In the genomic region with DNA sequence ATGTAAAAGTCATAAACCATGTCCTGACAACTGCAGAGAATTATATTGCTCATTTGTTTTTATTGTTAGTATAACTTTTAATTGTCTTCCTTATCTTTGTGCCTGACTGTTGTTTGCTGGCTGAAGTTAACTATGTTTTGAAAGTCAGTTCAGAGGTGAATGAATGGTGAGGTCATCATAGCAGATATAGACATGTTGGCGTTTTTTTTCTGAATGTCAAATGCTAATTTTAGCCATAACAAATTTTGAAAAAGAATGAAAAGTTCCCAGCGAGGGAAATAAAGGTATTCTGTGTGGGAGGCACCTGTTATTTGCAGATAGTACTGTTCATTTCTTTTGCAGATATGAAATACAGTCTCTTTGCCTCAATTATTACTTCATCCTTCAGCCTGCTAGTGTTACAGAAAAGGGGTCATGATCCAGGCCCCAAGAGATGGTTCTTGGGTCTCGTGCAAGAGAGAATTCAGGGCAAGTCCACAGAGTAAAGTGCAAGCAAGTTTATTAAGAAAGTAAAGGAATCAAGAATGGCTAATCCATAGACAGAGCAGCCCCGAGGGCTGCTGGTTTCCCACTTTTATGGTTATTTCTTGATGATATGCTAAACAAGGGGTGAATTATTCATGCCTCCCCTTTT, we compare ENCODE assay signal across 18 cellular contexts.
DNase-seq lines count a peak whose midpoint lies in the region; ATAC-seq, FAIRE-seq and TF ChIP-seq lines count a peak whose summit lies in the region.
"Had no signal": no experiment of that assay in that cellular context is flagged by ENCODE, and none has a peak within 500 bp of the region (broad histone marks: within the 10 kb centered on the region; RNA-seq: fewer than 3 reads in every experiment).

No MANE protein-coding gene starts in this region.

- TF ChIP-seq POLR2A in A549 (IDR thresholded peaks at IDR 0.05; ENCODE audit: low read length) (no peak), lower leg skin (IDR thresholded peaks at IDR 0.05) (no peak)

- intact Hi-C loops in left cardiac atrium (cut with DNase I) (no loop called here), lower leg skin (cut with DNase I; ENCODE audit: low total_unique reads) (no loop called here)
- intact Hi-C loops in naive thymus-derived CD4-positive, alpha-beta T cell (cut with micrococcal nuclease) = loop anchor here (5.0 to 10.0 kb wide), 6 partner anchors 101 to 761 kb away; no protein-coding TSS in a partner anchor

- H3K4me3 Mint-ChIP-seq in activated T-helper 17 cell treated with anti-CD3 and anti-CD28 coated beads, Interleukin-2, amount 50 U/mL, for 72 hours = peak overlapping the region; percentile 45
- peak overlapping the region in 1 of 10 donors; percentile 7 for H3K4me3 Mint-ChIP-seq in naive thymus-derived CD4-positive, alpha-beta T cell
- no peak overlapping the region for H3K4me3 Mint-ChIP-seq in activated naive CD8-positive, alpha-beta T cell treated with anti-CD3 and anti-CD28 coated beads, Interleukin-2, amount 50 U/mL, for 24 hours
- H3K4me3 Mint-ChIP-seq: activated CD4-positive, alpha-beta T cell treated with anti-CD3 and anti-CD28 coated beads, Interleukin-2, amount 10 ng/mL, durations not matched to agents 24 days and 14 days; T-helper 2 cell treated with Interferon-gamma antibody and Interleukin-4, amounts not matched to agents 5 μg/mL and 100 μg/mL, for 36 hours had no signal

- H3K4me2 ChIP-seq in A549 = no peak overlapping the region

- peaks cover 8% of the 10 kb centered on the region; the same call in 2 of the 3 replicates for H3K4me1 ChIP-seq in A549
- peaks cover 9 to 15% of the 10 kb centered on the region in 2 donors for H3K4me1 ChIP-seq in naive thymus-derived CD4-positive, alpha-beta T cell (ENCODE audit: control insufficient read depth in 2 of 2, insufficient read depth in 2 of 2, low read length in 2 of 2)

- peaks cover 10% of the 10 kb centered on the region for H3K9me3 Mint-ChIP-seq in activated T-helper 17 cell treated with anti-CD3 and anti-CD28 coated beads, Interleukin-2, amount 50 U/mL, for 72 hours
- peaks cover 0 to 8% (median 0%) of the 10 kb centered on the region in 11 donors for H3K9me3 Mint-ChIP-seq in naive thymus-derived CD4-positive, alpha-beta T cell
- H3K9me3 Mint-ChIP-seq in activated naive CD8-positive, alpha-beta T cell treated with anti-CD3 and anti-CD28 coated beads, Interleukin-2, amount 50 U/mL, for 24 hours = peaks cover 16% of the 10 kb centered on the region
- H3K9me3 Mint-ChIP-seq: T-helper 2 cell treated with Interferon-gamma antibody and Interleukin-4, amounts not matched to agents 5 μg/mL and 100 μg/mL, for 36 hours had no signal

- no peak for DNase-seq in A549 (ENCODE audit: low read depth in 1 of 2, low spot score in 1 of 2)
- DNase-seq in left cardiac atrium = no peak
- no peak for DNase-seq in naive thymus-derived CD4-positive, alpha-beta T cell
- DNase-seq in foreskin melanocyte = no peak
- DNase-seq in lower leg skin (ENCODE audit: low spot score in 2 of 2) = no peak
- no peak for DNase-seq in activated naive CD8-positive, alpha-beta T cell treated with anti-CD3 and anti-CD28 coated beads, Interleukin-2, amount 50 U/mL, for 24 hours
- no peak for DNase-seq in globus pallidus (ENCODE audit: low spot score)
- DNase-seq: activated CD4-positive, alpha-beta T cell treated with anti-CD3 and anti-CD28 coated beads, Interleukin-2, amount 10 ng/mL, durations not matched to agents 24 days and 14 days; activated T-cell treated with anti-CD3 and anti-CD28 coated beads, Interleukin-2, amount 50 U/mL, for 48 hours; amniotic stem cell; COR-L47; HCEC 1CT; KBM-7; midbrain; SHP77 had no signal

- no peak overlapping the region for H3K27ac ChIP-seq in A549
- H3K27ac ChIP-seq in naive thymus-derived CD4-positive, alpha-beta T cell (ENCODE audit: low read depth, low read length) = no peak overlapping the region

- ATAC-seq in A549 (no peak), left cardiac atrium (peak; percentile 43 to 65)
- ATAC-seq in activated T-helper 17 cell treated with anti-CD3 and anti-CD28 coated beads, Interleukin-2, amount 50 U/mL, for 72 hours (replicated peaks) = no peak
- no peak for ATAC-seq in naive thymus-derived CD4-positive, alpha-beta T cell
- no peak for ATAC-seq in activated naive CD8-positive, alpha-beta T cell treated with anti-CD3 and anti-CD28 coated beads, Interleukin-2, amount 50 U/mL, for 24 hours

- H3K36me3 Mint-ChIP-seq in activated T-helper 17 cell treated with anti-CD3 and anti-CD28 coated beads, Interleukin-2, amount 50 U/mL, for 72 hours (ENCODE audit: low read depth) = peaks cover 11% of the 10 kb centered on the region
- peaks cover 3 to 11% (median 8%) of the 10 kb centered on the region in 5 donors for H3K36me3 Mint-ChIP-seq in naive thymus-derived CD4-positive, alpha-beta T cell
- peaks cover 16% of the 10 kb centered on the region for H3K36me3 Mint-ChIP-seq in activated naive CD8-positive, alpha-beta T cell treated with anti-CD3 and anti-CD28 coated beads, Interleukin-2, amount 50 U/mL, for 24 hours (ENCODE audit: low read depth)

- no peaks in the 10 kb centered on the region for H3K9me3 ChIP-seq in A549
- H3K9me3 ChIP-seq in naive thymus-derived CD4-positive, alpha-beta T cell (ENCODE audit: control insufficient read depth in 2 of 3, low read length in 3 of 3) = no peaks in the 10 kb centered on the region
- H3K9me3 ChIP-seq: ovary had no signal

- H3K4me3 ChIP-seq in A549 = no peak overlapping the region
- no peak overlapping the region for H3K4me3 ChIP-seq in naive thymus-derived CD4-positive, alpha-beta T cell (ENCODE audit: low read length)
- H3K4me3 ChIP-seq in lower leg skin (ENCODE audit: low read depth, poor library complexity, severe bottlenecking) = no peak overlapping the region
- H3K4me3 ChIP-seq: ovary had no signal

- WGBS in A549 (ENCODE audit: missing lambda C conversion rate) = 74% methylated on average over 4 of the region's 4 CpGs
- 63 to 70% methylated on average over 4 of the region's 4 CpGs for WGBS in lower leg skin, 2 donors

- H3K27me3 Mint-ChIP-seq in activated T-helper 17 cell treated with anti-CD3 and anti-CD28 coated beads, Interleukin-2, amount 50 U/mL, for 72 hours = no peaks in the 10 kb centered on the region
- peaks cover 0 to 40% (median 0%) of the 10 kb centered on the region in 5 donors for H3K27me3 Mint-ChIP-seq in naive thymus-derived CD4-positive, alpha-beta T cell
- no peaks in the 10 kb centered on the region for H3K27me3 Mint-ChIP-seq in activated naive CD8-positive, alpha-beta T cell treated with anti-CD3 and anti-CD28 coated beads, Interleukin-2, amount 50 U/mL, for 24 hours

- H3K27me3 ChIP-seq in naive thymus-derived CD4-positive, alpha-beta T cell (ENCODE audit: control insufficient read depth in 2 of 2, insufficient read depth in 2 of 2, low read length in 2 of 2) = no peaks in the 10 kb centered on the region
- H3K27me3 ChIP-seq: ovary had no signal

- H3K36me3 ChIP-seq in naive thymus-derived CD4-positive, alpha-beta T cell (ENCODE audit: control insufficient read depth in 2 of 3, insufficient read depth in 3 of 3, low read length in 3 of 3) = no peaks in the 10 kb centered on the region
- H3K36me3 ChIP-seq: ovary had no signal

- TF ChIP-seq CTCF in A549 (IDR thresholded peaks at IDR 0.05) (no peak), lower leg skin (IDR thresholded peaks at IDR 0.05) (no peak)

- FAIRE-seq in A549 (lab: Jason Lieb, UNC) = peak; percentile 73

- TF ChIP-seq RAD21 in A549 (conservative IDR thresholded peaks at IDR 0.05 in 1 of 2, IDR thresholded peaks at IDR 0.05 in 1 of 2) = no peak

- no peak for TF ChIP-seq EP300 in A549 (IDR thresholded peaks at IDR 0.05)

- H3K4me1 Mint-ChIP-seq in activated T-helper 17 cell treated with anti-CD3 and anti-CD28 coated beads, Interleukin-2, amount 50 U/mL, for 72 hours = peaks cover 22% of the 10 kb centered on the region
- peaks cover 17 to 65% (median 51%) of the 10 kb centered on the region in 7 donors for H3K4me1 Mint-ChIP-seq in naive thymus-derived CD4-positive, alpha-beta T cell
- H3K4me1 Mint-ChIP-seq in activated naive CD8-positive, alpha-beta T cell treated with anti-CD3 and anti-CD28 coated beads, Interleukin-2, amount 50 U/mL, for 24 hours = peaks cover 32% of the 10 kb centered on the region

- CTCF ChIA-PET in A549 (lab: Yijun Ruan, JAX) = interaction anchor here (0.6 to 1.5 kb wide), 3 partner anchors 9 to 265 kb away, joined by 3 to 5 read pairs (median 5); no protein-coding TSS in a partner anchor
- CTCF ChIA-PET in naive thymus-derived CD4-positive, alpha-beta T cell (lab: Charles Lee) = no interaction called here

- POLR2A ChIA-PET in A549 (lab: Yijun Ruan, JAX) = no interaction called here
- POLR2A ChIA-PET in naive thymus-derived CD4-positive, alpha-beta T cell (lab: Charles Lee) = no interaction called here

- peak overlapping the region; percentile 70 for H3K27ac Mint-ChIP-seq in activated T-helper 17 cell treated with anti-CD3 and anti-CD28 coated beads, Interleukin-2, amount 50 U/mL, for 72 hours
- peak overlapping the region in 7 of 9 donors; percentile 5 to 75 (median 41) for H3K27ac Mint-ChIP-seq in naive thymus-derived CD4-positive, alpha-beta T cell
- H3K27ac Mint-ChIP-seq in activated naive CD8-positive, alpha-beta T cell treated with anti-CD3 and anti-CD28 coated beads, Interleukin-2, amount 50 U/mL, for 24 hours = no peak overlapping the region
- H3K27ac Mint-ChIP-seq: activated CD4-positive, alpha-beta T cell treated with anti-CD3 and anti-CD28 coated beads, Interleukin-2, amount 10 ng/mL, durations not matched to agents 24 days and 14 days; T-helper 2 cell treated with Interferon-gamma antibody and Interleukin-4, amounts not matched to agents 5 μg/mL and 100 μg/mL, for 36 hours had no signal

TF ChIP-seq in A549, 52 proteins besides CTCF, POLR2A, EP300 and RAD21 (continues in another document):
- TF ChIP-seq MAZ (IDR thresholded peaks at IDR 0.05; ENCODE audit: borderline replicate concordance, low read depth, low read length) (no peak), CHD4 (IDR thresholded peaks at IDR 0.05; ENCODE audit: borderline replicate concordance) (no peak), HOXA7 (CRISPR knock-in tag; IDR thresholded peaks at IDR 0.05) (no peak), MYC (IDR thresholded peaks at IDR 0.05; ENCODE audit: borderline replicate concordance, low read length) (no peak), MAFK (IDR thresholded peaks at IDR 0.05; ENCODE audit: partially characterized antibody) (no peak), JUN (IDR thresholded peaks at IDR 0.05) (no peak), CBX2 (IDR thresholded peaks at IDR 0.05; ENCODE audit: borderline replicate concordance, low read depth) (no peak), PHF8 (IDR thresholded peaks at IDR 0.05; ENCODE audit: borderline replicate concordance, low read depth) (no peak), NPAS2 (CRISPR knock-in tag; IDR thresholded peaks at IDR 0.05; ENCODE audit: borderline replicate concordance) (no peak), NR3C1 (IDR thresholded peaks at IDR 0.05) (no peak)
- TF ChIP-seq, protein P1, sequence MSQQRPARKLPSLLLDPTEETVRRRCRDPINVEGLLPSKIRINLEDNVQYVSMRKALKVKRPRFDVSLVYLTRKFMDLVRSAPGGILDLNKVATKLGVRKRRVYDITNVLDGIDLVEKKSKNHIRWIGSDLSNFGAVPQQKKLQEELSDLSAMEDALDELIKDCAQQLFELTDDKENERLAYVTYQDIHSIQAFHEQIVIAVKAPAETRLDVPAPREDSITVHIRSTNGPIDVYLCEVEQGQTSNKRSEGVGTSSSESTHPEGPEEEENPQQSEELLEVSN (IDR thresholded peaks at IDR 0.05; ENCODE audit: borderline replicate concordance, low read depth) = no peak

Comparison
In these comparisons a context has a peak if more than half of its experiments do, and no peak if none do; other contexts are left out.
1. ATAC-seq: peak in left cardiac atrium (2 of 2); none in A549 (0 of 2), activated T-helper 17 cell treated with anti-CD3 and anti-CD28 coated beads, Interleukin-2, amount 50 U/mL, for 72 hours (single experiment), naive thymus-derived CD4-positive, alpha-beta T cell (single experiment) and activated naive CD8-positive, alpha-beta T cell treated with anti-CD3 and anti-CD28 coated beads, Interleukin-2, amount 50 U/mL, for 24 hours (single experiment).
2. intact Hi-C loops: an anchor here in naive thymus-derived CD4-positive, alpha-beta T cell (5.0 to 10.0 kb wide); none called in left cardiac atrium and lower leg skin.